ENCODE assay signal across 7 cellular contexts in genomic region chr19:1264801-1265610, GRCh38. TPM values are rescaled to one million over a fixed set of nuclear protein-coding genes. Genes with fewer than 3 reads are reported as not detected.
A peak's percentile ranks its signal among the peaks of the same experiment; 100 is the strongest.
DNase-seq lines count a peak whose midpoint lies in the region; ATAC-seq and TF ChIP-seq lines count a peak whose summit lies in the region.

No MANE protein-coding gene starts in this region.

- no peaks in the 10 kb centered on the region for H3K27me3 ChIP-seq in GM23248 (replicated peaks; ENCODE audit: insufficient read depth)
- no peaks in the 10 kb centered on the region for H3K27me3 ChIP-seq in SJSA1 (replicated peaks)
- no peaks in the 10 kb centered on the region for H3K27me3 ChIP-seq in esophagus (ENCODE audit: control insufficient read depth in 1 of 2, insufficient read depth in 2 of 2, low read length in 2 of 2)

- ATAC-seq in HG03175 (IDR thresholded peaks at IDR 0.05; ENCODE audit: unreplicated experiment) (no peak), HG02759 (IDR thresholded peaks at IDR 0.05; ENCODE audit: unreplicated experiment) (no peak)

- H3K9me2 ChIP-seq in GM23248 (ENCODE audit: insufficient read depth): no peaks in the 10 kb centered on the region

- no peak overlapping the region for H2AFZ ChIP-seq in GM23248

- H3K27ac ChIP-seq in GM23248 (peak overlapping the region; percentile 97), SJSA1 (peak overlapping the region; percentile 50), esophagus (ENCODE audit: low read depth in 2 of 2, low read length in 1 of 2) (peak overlapping the region; percentile 93 to 94)

- H3K27me3 Mint-ChIP-seq in nephron progenitor cell (ENCODE audit: low read depth, poor library complexity): peaks cover 6% of the 10 kb centered on the region

- no peak for TF ChIP-seq CTCF in nephron progenitor cell (IDR thresholded peaks at IDR 0.05)

- H3K9ac ChIP-seq in GM23248: peak overlapping the region; percentile 90

- DNase-seq in GM23248: peak; percentile 95
- DNase-seq in SJSA1 (ENCODE audit: low read depth in 1 of 2, low spot score in 2 of 2): peak; percentile 97
- peak; percentile 64 for DNase-seq in nephron progenitor cell
- no peak for DNase-seq in G401 (ENCODE audit: low spot score)

- peaks cover 40% of the 10 kb centered on the region for H3K4me1 ChIP-seq in GM23248 (ENCODE audit: insufficient read depth)
- peaks cover 77% of the 10 kb centered on the region for H3K4me1 ChIP-seq in SJSA1 (replicated peaks)
- H3K4me1 ChIP-seq in esophagus (ENCODE audit: control insufficient read depth in 2 of 2, insufficient read depth in 2 of 2, low read length in 1 of 2): peaks cover 16 to 58% of the 10 kb centered on the region in 2 donors

- no peaks in the 10 kb centered on the region for H4K20me1 ChIP-seq in GM23248 (ENCODE audit: insufficient read depth)

- no peaks in the 10 kb centered on the region for H3K9me3 Mint-ChIP-seq in nephron progenitor cell

- peaks cover 17% of the 10 kb centered on the region for H3K79me2 ChIP-seq in GM23248 (ENCODE audit: insufficient read depth)

- H3K9me3 ChIP-seq in GM23248 (ENCODE audit: low read depth) (no peaks in the 10 kb centered on the region), SJSA1 (replicated peaks) (no peaks in the 10 kb centered on the region), esophagus (ENCODE audit: control insufficient read depth in 2 of 2, insufficient read depth in 1 of 2, low read depth in 1 of 2, low read length in 1 of 2) (no peaks in the 10 kb centered on the region)

- no peaks in the 10 kb centered on the region for H3K36me3 ChIP-seq in GM23248 (ENCODE audit: low read depth)
- peaks cover 9% of the 10 kb centered on the region for H3K36me3 ChIP-seq in SJSA1
- H3K36me3 ChIP-seq in esophagus (ENCODE audit: control insufficient read depth in 2 of 2, insufficient read depth in 2 of 2, low read length in 1 of 2): no peaks in the 10 kb centered on the region

- H3K4me2 ChIP-seq in GM23248 (ENCODE audit: unreplicated experiment): no peak overlapping the region

- H3K4me3 ChIP-seq in GM23248 (no peak overlapping the region), SJSA1 (no peak overlapping the region; the same call in 1 of the 2 replicates), esophagus (ENCODE audit: low read depth in 1 of 2, low read length in 2 of 2) (no peak overlapping the region)

- H3K36me3 Mint-ChIP-seq in nephron progenitor cell (ENCODE audit: low read depth): peaks cover 2% of the 10 kb centered on the region

- peak overlapping the region; percentile 72 for H3K4me3 Mint-ChIP-seq in nephron progenitor cell

- H3K27ac Mint-ChIP-seq in nephron progenitor cell: peak overlapping the region; percentile 95

- H3K4me1 Mint-ChIP-seq in nephron progenitor cell: peaks cover 72% of the 10 kb centered on the region

- H3F3A ChIP-seq in GM23248 (ENCODE audit: insufficient read depth): peaks cover 11% of the 10 kb centered on the region

- 55 to 60% methylated on average over 26 of the region's 26 CpGs for WGBS in GM23248 (ENCODE audit: low coverage in 1 of 2, low lambda C conversion rate in 2 of 2, missing lambda C conversion rate in 2 of 2), 2 experiments
- 52 to 61% methylated on average over 25 to 26 of the region's 26 CpGs for WGBS in esophagus, 2 donors

- in situ Hi-C loops in GM23248 (cut with MboI): no loop called here
- in situ Hi-C loops in G401 (cut with HindIII; ENCODE audit: low sequenced_read_pairs): no loop called here

RNA-seq across cellular contexts. Expression of gene CIRBP, which starts 4.1 kb away (rescaled TPM):
- total RNA-seq in GM23248 (2014; rRNA removed; shearing (Covaris generic)): 239 and 392 TPM in 2 replicates
- polyA plus RNA-seq in GM23248 (2016; fragmentation: Nextera tagmentation; extraction: Ambion mirVana) (163 and 185 TPM in 2 replicates), esophagus (100 to 1,000 TPM; 231 to 265 TPM)
- 314 and 318 TPM in 2 replicates for total RNA-seq in SJSA1 (2014; rRNA removed; shearing (Covaris generic))
- 196 and 215 TPM in 2 replicates for total RNA-seq in G401 (2014; rRNA removed; shearing (Covaris generic))

RNA-seq across cellular contexts. Expression of gene FAM174C, which starts 10.3 kb away (rescaled TPM):
- total RNA-seq in GM23248 (2014; rRNA removed; shearing (Covaris generic)): 61.5 and 84.5 TPM in 2 replicates
- polyA plus RNA-seq in GM23248 (2016; fragmentation: Nextera tagmentation; extraction: Ambion mirVana): 67.8 and 81.6 TPM in 2 replicates
- 32.2 and 40.6 TPM in 2 replicates for total RNA-seq in SJSA1 (2014; rRNA removed; shearing (Covaris generic))
- polyA plus RNA-seq in esophagus: 10 to 100 TPM; 45.8 to 46.7 TPM
- total RNA-seq in G401 (2014; rRNA removed; shearing (Covaris generic)): 37.9 and 45.0 TPM in 2 replicates

RNA-seq across cellular contexts. Expression of gene MIDN, which starts 16.6 kb away (rescaled TPM):
- total RNA-seq in GM23248 (2014; rRNA removed; shearing (Covaris generic)): 9.4 and 18.5 TPM in 2 replicates
- polyA plus RNA-seq in GM23248 (2016; fragmentation: Nextera tagmentation; extraction: Ambion mirVana) (3.1 and 4.0 TPM in 2 replicates), esophagus (10 to 100 TPM; 36.4 to 38.7 TPM)
- 3.7 and 7.2 TPM in 2 replicates for total RNA-seq in SJSA1 (2014; rRNA removed; shearing (Covaris generic))
- total RNA-seq in G401 (2014; rRNA removed; shearing (Covaris generic)): 14.0 and 17.5 TPM in 2 replicates

RNA-seq across cellular contexts. Expression of gene EFNA2, which starts 20.7 kb away (rescaled TPM):
- not detected in 2 replicates for total RNA-seq in GM23248 (2014; rRNA removed; shearing (Covaris generic))
- polyA plus RNA-seq in GM23248 (2016; fragmentation: Nextera tagmentation; extraction: Ambion mirVana): not detected in 2 replicates
- not detected in 2 replicates for total RNA-seq in SJSA1 (2014; rRNA removed; shearing (Covaris generic))
- under 1 TPM; 0.18 to 0.39 TPM for polyA plus RNA-seq in esophagus
- 0.31 and 1.3 TPM in 2 replicates for total RNA-seq in G401 (2014; rRNA removed; shearing (Covaris generic))

RNA-seq across cellular contexts. Expression of gene ATP5F1D, which starts 23.5 kb away (rescaled TPM):
- 27.4 and 38.9 TPM in 2 replicates for total RNA-seq in GM23248 (2014; rRNA removed; shearing (Covaris generic))
- 287 and 290 TPM in 2 replicates for polyA plus RNA-seq in GM23248 (2016; fragmentation: Nextera tagmentation; extraction: Ambion mirVana)
- total RNA-seq in SJSA1 (2014; rRNA removed; shearing (Covaris generic)): 42.4 and 68.8 TPM in 2 replicates
- 100 to 1,000 TPM; 234 to 289 TPM for polyA plus RNA-seq in esophagus
- 61.3 and 98.5 TPM in 2 replicates for total RNA-seq in G401 (2014; rRNA removed; shearing (Covaris generic))
